In genomic region chr9:126295082-126295477, GRCh38 we compare ENCODE assay signal across 26 cellular contexts.
"Had no signal": no experiment of that assay in that cellular context is flagged by ENCODE, and none has a peak within 500 bp of the region (broad histone marks: within the 10 kb centered on the region; RNA-seq: fewer than 3 reads in every experiment).

No MANE protein-coding gene starts in this region.

- H3K4me1 ChIP-seq: esophagus squamous epithelium, gastroesophageal sphincter, heart right ventricle had no signal

- H3K4me1 Mint-ChIP-seq: activated CD4-positive, alpha-beta T cell treated with anti-CD3 and anti-CD28 coated beads for 36 hours; activated CD4-positive, alpha-beta T cell treated with anti-CD3 and anti-CD28 coated beads, Interleukin-2, amount 10 ng/mL, durations not matched to agents 24 days and 14 days; activated T-helper 17 cell treated with anti-CD3 and anti-CD28 coated beads, Interleukin-2, amount 50 U/mL, for 72 hours; central memory CD8-positive, alpha-beta T cell had no signal

- H3K9me3 ChIP-seq: esophagus squamous epithelium, gastroesophageal sphincter, heart right ventricle had no signal

- H3K27ac Mint-ChIP-seq: activated CD4-positive, alpha-beta memory T cell treated with anti-CD3 and anti-CD28 coated beads for 36 hours; activated CD4-positive, alpha-beta T cell treated with anti-CD3 and anti-CD28 coated beads for 36 hours; activated CD4-positive, alpha-beta T cell treated with anti-CD3 and anti-CD28 coated beads, Interleukin-2, amount 10 ng/mL, durations not matched to agents 24 days and 14 days; activated naive CD8-positive, alpha-beta T cell; activated T-helper 17 cell treated with anti-CD3 and anti-CD28 coated beads, Interleukin-2, amount 50 U/mL, for 72 hours; effector memory CD8-positive, alpha-beta T cell had no signal

- H3K4me3 ChIP-seq: esophagus squamous epithelium, gastroesophageal sphincter, heart right ventricle had no signal

- H3K4me3 Mint-ChIP-seq: activated CD4-positive, alpha-beta memory T cell treated with anti-CD3 and anti-CD28 coated beads for 36 hours; activated CD4-positive, alpha-beta T cell treated with anti-CD3 and anti-CD28 coated beads for 36 hours; activated CD4-positive, alpha-beta T cell treated with anti-CD3 and anti-CD28 coated beads, Interleukin-2, amount 10 ng/mL, durations not matched to agents 24 days and 14 days; activated naive CD8-positive, alpha-beta T cell; activated T-cell treated with anti-CD3 and anti-CD28 coated beads, Interleukin-2, amount 50 U/mL, for 4 hours; activated T-helper 17 cell treated with anti-CD3 and anti-CD28 coated beads, Interleukin-2, amount 50 U/mL, for 72 hours; central memory CD8-positive, alpha-beta T cell; effector memory CD8-positive, alpha-beta T cell had no signal

- H3K27me3 Mint-ChIP-seq: activated naive CD8-positive, alpha-beta T cell had no signal

- H3K36me3 Mint-ChIP-seq: activated CD4-positive, alpha-beta memory T cell treated with anti-CD3 and anti-CD28 coated beads for 36 hours; activated naive CD8-positive, alpha-beta T cell had no signal

- ATAC-seq: activated CD4-positive, alpha-beta T cell treated with anti-CD3 and anti-CD28 coated beads for 36 hours; activated T-cell treated with anti-CD3 and anti-CD28 coated beads, Interleukin-2, amount 50 U/mL, for 4 hours; activated T-helper 17 cell treated with anti-CD3 and anti-CD28 coated beads, Interleukin-2, amount 50 U/mL, for 72 hours; effector memory CD8-positive, alpha-beta T cell; gastroesophageal sphincter had no signal

- H3K27me3 ChIP-seq: brain microvascular endothelial cell had no signal

- H3K9me3 Mint-ChIP-seq: activated CD4-positive, alpha-beta memory T cell treated with anti-CD3 and anti-CD28 coated beads for 36 hours; activated CD4-positive, alpha-beta T cell treated with anti-CD3 and anti-CD28 coated beads, Interleukin-2, amount 10 ng/mL, durations not matched to agents 24 days and 14 days; activated T-cell treated with anti-CD3 and anti-CD28 coated beads, Interleukin-2, amount 50 U/mL, for 4 hours; activated T-helper 17 cell treated with anti-CD3 and anti-CD28 coated beads, Interleukin-2, amount 50 U/mL, for 72 hours; central memory CD8-positive, alpha-beta T cell; effector memory CD8-positive, alpha-beta T cell had no signal

- DNase-seq: activated CD4-positive, alpha-beta memory T cell treated with anti-CD3 and anti-CD28 coated beads for 36 hours; activated CD4-positive, alpha-beta T cell treated with anti-CD3 and anti-CD28 coated beads for 36 hours; activated CD4-positive, alpha-beta T cell treated with anti-CD3 and anti-CD28 coated beads, Interleukin-2, amount 10 ng/mL, durations not matched to agents 24 days and 14 days; activated CD4-positive, CD25-positive, alpha-beta regulatory T cell; activated CD4-positive, CD25-positive, alpha-beta regulatory T cell treated with anti-CD3 and anti-CD28 coated beads, Interleukin-2, amount 50 U/mL, for 72 hours; activated effector memory CD4-positive, alpha-beta T cell treated with Interleukin-2 at 50 U/mL for 16 hours; activated gamma-delta T cell treated with Interleukin-2 at 50 U/mL for 16 hours; activated naive CD4-positive, alpha-beta T cell treated with anti-CD3 and anti-CD28 coated beads, Interleukin-2, amount 50 U/mL, for 16 hours; activated naive CD4-positive, alpha-beta T cell treated with Interleukin-2 at 50 U/mL for 16 hours; activated T-cell treated with anti-CD3 and anti-CD28 coated beads, Interleukin-2, amount 50 U/mL, for 4 hours; amniotic stem cell; anterior cingulate cortex; brain microvascular endothelial cell; cortex of kidney; dermis blood vessel endothelial cell; effector CD4-positive, alpha-beta T cell; effector memory CD8-positive, alpha-beta T cell; erythroblast; esophagus squamous epithelium; foreskin melanocyte; heart right ventricle; T-helper 2 cell had no signal

- H3K27ac ChIP-seq: brain microvascular endothelial cell, esophagus squamous epithelium, gastroesophageal sphincter, heart right ventricle had no signal

- H3K36me3 ChIP-seq: brain microvascular endothelial cell, esophagus squamous epithelium, gastroesophageal sphincter, heart right ventricle had no signal
